ENCODE assay signal across 17 cellular contexts in genomic region chr3:159634414-159634813, GRCh38.
DNase-seq lines count a peak whose midpoint lies in the region; ATAC-seq, FAIRE-seq and TF ChIP-seq lines count a peak whose summit lies in the region.
"Had no signal": no experiment of that assay in that cellular context is flagged by ENCODE, and none has a peak within 500 bp of the region (broad histone marks: within the 10 kb centered on the region; RNA-seq: fewer than 3 reads in every experiment).

No MANE protein-coding gene starts in this region.

- FAIRE-seq in HTR-8/SVneo (lab: Jason Lieb, UNC): no peak
- FAIRE-seq: keratinocyte had no signal

- ATAC-seq in GM18505 (IDR thresholded peaks at IDR 0.05; ENCODE audit: unreplicated experiment): no peak
- ATAC-seq: gastroesophageal sphincter, sciatic nerve had no signal

- peak overlapping the region; percentile 51 for H3K27ac ChIP-seq in SJSA1
- H3K27ac ChIP-seq: adrenal gland, BLaER1, gastroesophageal sphincter, stomach had no signal

- DNase-seq in Caki2 (ENCODE audit: low read depth): peak; percentile 55
- peak; percentile 9 for DNase-seq in NCI-H1105 (lab: John Stamatoyannopoulos, UW)
- peak; percentile 79 to 93 for DNase-seq in SJSA1 (ENCODE audit: low read depth in 1 of 2, low spot score in 2 of 2)
- peak; percentile 64 for DNase-seq in islet precursor cell
- no peak for DNase-seq in D341Med (ENCODE audit: low spot score)
- no peak for DNase-seq in GF-D8 (lab: John Stamatoyannopoulos, UW)
- DNase-seq in HTR-8/SVneo (ENCODE audit: insufficient read length, low spot score): no peak
- DNase-seq: activated CD4-positive, CD25-positive, alpha-beta regulatory T cell treated with anti-CD3 and anti-CD28 coated beads, Interleukin-2, amount 50 U/mL, for 72 hours; activated T-cell treated with anti-CD3 and anti-CD28 coated beads for 4 hours; adrenal gland; NCI-H1436 treated with DMSO at 0.1 percent for 48 hours; stomach had no signal

- in situ Hi-C loops in Caki2 (cut with HindIII; ENCODE audit: low pct_unique_long_range_greater_than_20kb, low sequenced_read_pairs): no loop called here

- no peak for TF ChIP-seq POLR2A in GM18505 (IDR thresholded peaks at IDR 0.05; ENCODE audit: borderline replicate concordance, extremely low read depth, insufficient read depth, insufficient read length)

- no peak overlapping the region for H3K4me3 ChIP-seq in SJSA1
- H3K4me3 ChIP-seq: adrenal gland, BLaER1, gastroesophageal sphincter, stomach had no signal

- H3K36me3 ChIP-seq in SJSA1: no peaks in the 10 kb centered on the region
- H3K36me3 ChIP-seq: adrenal gland, BLaER1, gastroesophageal sphincter, stomach had no signal

- H3K4me1 ChIP-seq in SJSA1 (replicated peaks): peaks cover 57% of the 10 kb centered on the region
- H3K4me1 ChIP-seq: adrenal gland, BLaER1, gastroesophageal sphincter, stomach had no signal

- H3K27me3 ChIP-seq in SJSA1 (replicated peaks): no peaks in the 10 kb centered on the region
- H3K27me3 ChIP-seq: adrenal gland, BLaER1, gastroesophageal sphincter, stomach had no signal

- H3K9me3 ChIP-seq in SJSA1 (replicated peaks): no peaks in the 10 kb centered on the region
- H3K9me3 ChIP-seq: adrenal gland, BLaER1, gastroesophageal sphincter, stomach had no signal

Comparison
In these comparisons a context has a peak if more than half of its experiments do, and no peak if none do; other contexts are left out.
1. DNase-seq: peak in Caki2 (single experiment), NCI-H1105 (single experiment), SJSA1 (2 of 2) and islet precursor cell (single experiment); none in D341Med (single experiment), GF-D8 (single experiment) and HTR-8/SVneo (single experiment).